ENCODE assay signal across 8 cellular contexts in genomic region chr13:26601669-26602068, GRCh38. TPM values are rescaled to one million over a fixed set of nuclear protein-coding genes. Genes with fewer than 3 reads are reported as not detected.
DNase-seq lines count a peak whose midpoint lies in the region; ATAC-seq and TF ChIP-seq lines count a peak whose summit lies in the region.

No MANE protein-coding gene starts in this region.

- peaks cover 7% of the 10 kb centered on the region for H3K9me3 Mint-ChIP-seq in activated T-cell treated with anti-CD3 and anti-CD28 coated beads, Interleukin-2, amount 50 U/mL, for 4 hours

- TF ChIP-seq CTCF in AG09319 (IDR thresholded peaks at IDR 0.05; ENCODE audit: low read depth, low read length) (peak; percentile 1), lower leg skin (IDR thresholded peaks at IDR 0.05) (no peak)

- peaks cover 7% of the 10 kb centered on the region for H3K27me3 Mint-ChIP-seq in activated T-cell treated with anti-CD3 and anti-CD28 coated beads, Interleukin-2, amount 50 U/mL, for 4 hours (ENCODE audit: low read depth)

- DNase-seq in AG09319 (ENCODE audit: extremely low read depth, low read depth) (no peak), NCI-H1694 (lab: John Stamatoyannopoulos, UW) (peak; percentile 27), dermis blood vessel endothelial cell (peak; percentile 77), lower leg skin (ENCODE audit: low spot score in 2 of 2) (no peak)
- DNase-seq in activated T-cell treated with anti-CD3 and anti-CD28 coated beads, Interleukin-2, amount 50 U/mL, for 4 hours, result no peak

- H3K4me3 ChIP-seq in lower leg skin (ENCODE audit: low read depth, poor library complexity, severe bottlenecking), result no peak overlapping the region

- intact Hi-C loops in lower leg skin (cut with DNase I; ENCODE audit: low total_unique reads), result no loop called here

- ATAC-seq in GM18909 (IDR thresholded peaks at IDR 0.05; ENCODE audit: poor library complexity, unreplicated experiment) (peak; percentile 44), HG02623 (IDR thresholded peaks at IDR 0.05; ENCODE audit: unreplicated experiment) (no peak), GM21576 (IDR thresholded peaks at IDR 0.05; ENCODE audit: unreplicated experiment) (no peak)
- ATAC-seq in activated T-cell treated with anti-CD3 and anti-CD28 coated beads, Interleukin-2, amount 50 U/mL, for 4 hours, result no peak

- H3K4me3 Mint-ChIP-seq in activated T-cell treated with anti-CD3 and anti-CD28 coated beads, Interleukin-2, amount 50 U/mL, for 4 hours, result no peak overlapping the region

- H3K36me3 Mint-ChIP-seq in activated T-cell treated with anti-CD3 and anti-CD28 coated beads, Interleukin-2, amount 50 U/mL, for 4 hours (ENCODE audit: insufficient read depth), result no peaks in the 10 kb centered on the region

- 50 to 51% methylated on average over 2 of the region's 2 CpGs for WGBS in lower leg skin, 2 donors

- TF ChIP-seq POLR2A in lower leg skin (IDR thresholded peaks at IDR 0.05), result no peak

- no peaks in the 10 kb centered on the region for H3K4me1 Mint-ChIP-seq in activated T-cell treated with anti-CD3 and anti-CD28 coated beads, Interleukin-2, amount 50 U/mL, for 4 hours (ENCODE audit: low read depth)

RNA-seq across cellular contexts. Expression of gene WASF3, which starts 44.2 kb away (rescaled TPM):
- 19.4 and 35.9 TPM in 2 replicates for total RNA-seq in dermis blood vessel endothelial cell
- under 1 TPM; 0.14 to 0.33 (median 0.26) TPM for total RNA-seq in activated T-cell treated with anti-CD3 and anti-CD28 coated beads, Interleukin-2, amount 50 U/mL, for 4 hours
- 10 to 100 TPM in 1 of 4 donors, 1 to 10 TPM in 3; 3.4 to 12.8 (median 6.7) TPM for total RNA-seq in lower leg skin

Comparison
In these comparisons a context has a peak if more than half of its experiments do, and no peak if none do; other contexts are left out.
1. DNase-seq: peak in NCI-H1694 (single experiment) and dermis blood vessel endothelial cell (single experiment); none in AG09319 (single experiment), activated T-cell treated with anti-CD3 and anti-CD28 coated beads, Interleukin-2, amount 50 U/mL, for 4 hours (single experiment) and lower leg skin (0 of 2).